9 cellular contexts compared by ENCODE assay signal in genomic region chr7:157568785-157569584, GRCh38.
DNase-seq lines count a peak whose midpoint lies in the region; TF ChIP-seq lines count a peak whose summit lies in the region.
"Had no signal": no experiment of that assay in that cellular context is flagged by ENCODE, and none has a peak within 500 bp of the region (broad histone marks: within the 10 kb centered on the region; RNA-seq: fewer than 3 reads in every experiment).

No MANE protein-coding gene starts in this region.

- peaks cover under 1% of the 10 kb centered on the region for H3K9me3 ChIP-seq in KOPT-K1 (ENCODE audit: insufficient read depth, low read length, poor library complexity, severe bottlenecking)
- H3K9me3 ChIP-seq in effector memory CD4-positive, alpha-beta T cell (ENCODE audit: control insufficient read depth, low read length): no peaks in the 10 kb centered on the region

- H3K27me3 ChIP-seq in effector memory CD4-positive, alpha-beta T cell (replicated peaks; ENCODE audit: control insufficient read depth, insufficient read depth, low read length, poor library complexity, severe bottlenecking): no peaks in the 10 kb centered on the region

- H3K27ac Mint-ChIP-seq in activated CD4-positive, alpha-beta memory T cell treated with anti-CD3 and anti-CD28 coated beads for 36 hours: peak overlapping the region; percentile 55

- peaks cover 41% of the 10 kb centered on the region for H3K4me1 Mint-ChIP-seq in activated CD4-positive, alpha-beta memory T cell treated with anti-CD3 and anti-CD28 coated beads for 36 hours (ENCODE audit: low read depth)

- H3K4me3 Mint-ChIP-seq in activated CD4-positive, alpha-beta memory T cell treated with anti-CD3 and anti-CD28 coated beads for 36 hours: peak overlapping the region; percentile 85

- no peaks in the 10 kb centered on the region for H3K27me3 Mint-ChIP-seq in activated CD4-positive, alpha-beta memory T cell treated with anti-CD3 and anti-CD28 coated beads for 36 hours

- CTCF ChIA-PET in activated CD4-positive, alpha-beta memory T cell treated with anti-CD3 and anti-CD28 coated beads for 36 hours (lab: Charles Lee): no interaction called here
- CTCF ChIA-PET in HEK293T (lab: Yijun Ruan, JAX): no interaction called here

- peak overlapping the region; percentile 52 for H3K27ac ChIP-seq in KOPT-K1 (ENCODE audit: low read depth, low read length, poor library complexity, severe bottlenecking)
- no peak overlapping the region for H3K27ac ChIP-seq in effector memory CD4-positive, alpha-beta T cell (ENCODE audit: insufficient read depth, low read length, poor library complexity, severe bottlenecking)
- H3K27ac ChIP-seq: 22Rv1 had no signal

- intact Hi-C loops in activated CD4-positive, alpha-beta memory T cell treated with anti-CD3 and anti-CD28 coated beads for 36 hours (cut with micrococcal nuclease): loop anchor here (2.0 kb wide), 3 partner anchors 44 to 78 kb away; no protein-coding TSS in a partner anchor

- peak overlapping the region; percentile 51 for H3K4me3 ChIP-seq in effector memory CD4-positive, alpha-beta T cell (ENCODE audit: insufficient read depth, low read depth, low read length, poor library complexity, severe bottlenecking)

- no peaks in the 10 kb centered on the region for H3K9me3 Mint-ChIP-seq in activated CD4-positive, alpha-beta memory T cell treated with anti-CD3 and anti-CD28 coated beads for 36 hours

- peaks cover 34% of the 10 kb centered on the region; the same call in 1 of the 2 replicates for H3K36me3 ChIP-seq in KOPT-K1 (ENCODE audit: insufficient read depth, low read length)
- no peaks in the 10 kb centered on the region for H3K36me3 ChIP-seq in effector memory CD4-positive, alpha-beta T cell (ENCODE audit: control insufficient read depth, insufficient read depth, low read length)

- H3K36me3 Mint-ChIP-seq in activated CD4-positive, alpha-beta memory T cell treated with anti-CD3 and anti-CD28 coated beads for 36 hours: no peaks in the 10 kb centered on the region

- DNase-seq in DMS 273 (lab: John Stamatoyannopoulos, UW; ENCODE audit: unreplicated experiment): peak; percentile 37
- DNase-seq in DMS 273 treated with DMSO at 0.1 percent for 48 hours (lab: John Stamatoyannopoulos, UW): no peak
- peak; percentile 74 for DNase-seq in activated CD4-positive, alpha-beta memory T cell treated with anti-CD3 and anti-CD28 coated beads for 36 hours
- DNase-seq in effector memory CD4-positive, alpha-beta T cell: peak; percentile 16 to 49 (median 38)
- DNase-seq in midbrain (lab: John Stamatoyannopoulos, UW): peak; percentile 41
- DNase-seq in stimulated activated CD8-positive, alpha-beta memory T cell treated with anti-CD3 and anti-CD28 coated beads, Interleukin-15, amount 100 ng/mL, for 24 hours (ENCODE audit: low read depth): peak; percentile 11
- DNase-seq in HEK293T (ENCODE audit: extremely low spot score): no peak

- H3K4me1 ChIP-seq in effector memory CD4-positive, alpha-beta T cell (ENCODE audit: control insufficient read depth, insufficient read depth, low read length, poor library complexity, severe bottlenecking): peaks cover 7% of the 10 kb centered on the region

- POLR2A ChIA-PET in activated CD4-positive, alpha-beta memory T cell treated with anti-CD3 and anti-CD28 coated beads for 36 hours (lab: Charles Lee): no interaction called here
- POLR2A ChIA-PET in HEK293T (lab: Yijun Ruan, JAX): no interaction called here

TF ChIP-seq in HEK293T, 16 proteins besides CTCF, POLR2A, EP300 and RAD21:
- no peak for TF ChIP-seq ELF4 (IDR thresholded peaks at IDR 0.05)
- no peak for TF ChIP-seq L3MBTL2 (conservative IDR thresholded peaks at IDR 0.05)
- no peak for TF ChIP-seq FOXK2 (IDR thresholded peaks at IDR 0.05)
- TF ChIP-seq SUZ12 (IDR thresholded peaks at IDR 0.05): no peak
- TF ChIP-seq CTBP1 (IDR thresholded peaks at IDR 0.05; ENCODE audit: borderline replicate concordance): no peak
- no peak for TF ChIP-seq ARNT (IDR thresholded peaks at IDR 0.05)
- TF ChIP-seq SP1 (IDR thresholded peaks at IDR 0.05): no peak
- TF ChIP-seq PKNOX1 (IDR thresholded peaks at IDR 0.05): no peak
- TF ChIP-seq NFRKB (IDR thresholded peaks at IDR 0.05): no peak
- no peak for TF ChIP-seq BHLHE40 (IDR thresholded peaks at IDR 0.05; ENCODE audit: borderline replicate concordance)
- no peak for TF ChIP-seq ZNF384 (IDR thresholded peaks at IDR 0.05)

Comparison
In these comparisons a context has a peak if more than half of its experiments do, and no peak if none do; other contexts are left out.
1. DNase-seq: peak in DMS 273 (single experiment), activated CD4-positive, alpha-beta memory T cell treated with anti-CD3 and anti-CD28 coated beads for 36 hours (single experiment), effector memory CD4-positive, alpha-beta T cell (3 of 3), midbrain (single experiment) and stimulated activated CD8-positive, alpha-beta memory T cell treated with anti-CD3 and anti-CD28 coated beads, Interleukin-15, amount 100 ng/mL, for 24 hours (single experiment); none in DMS 273 treated with DMSO at 0.1 percent for 48 hours (single experiment) and HEK293T (single experiment).